ENCODE assay signal across 9 cellular contexts in genomic region chr10:122164028-122164601, GRCh38.
DNase-seq lines count a peak whose midpoint lies in the region; ATAC-seq, FAIRE-seq and TF ChIP-seq lines count a peak whose summit lies in the region.
"Had no signal": no experiment of that assay in that cellular context is flagged by ENCODE, and none has a peak within 500 bp of the region (broad histone marks: within the 10 kb centered on the region; RNA-seq: fewer than 3 reads in every experiment).

No MANE protein-coding gene starts in this region.

- no peak for FAIRE-seq in HTR-8/SVneo (lab: Jason Lieb, UNC)

- H3K4me1 ChIP-seq in SJSA1 (replicated peaks) (peaks cover 8% of the 10 kb centered on the region), psoas muscle (peaks cover 36% of the 10 kb centered on the region), uterus (no peaks in the 10 kb centered on the region)

- WGBS in psoas muscle, 3 donors = 34 to 52% (median 47%) methylated on average over 24 of the region's 24 CpGs

- H3K36me3 ChIP-seq in SJSA1 (no peaks in the 10 kb centered on the region), psoas muscle (ENCODE audit: insufficient read depth in 1 of 2, low read depth in 1 of 2) (peaks cover 0 to 42% of the 10 kb centered on the region in 2 donors), uterus (no peaks in the 10 kb centered on the region)

- intact Hi-C loops in left cardiac atrium (cut with DNase I) (no loop called here), psoas muscle (cut with DNase I) (no loop called here), uterus (cut with DNase I; ENCODE audit: low total_unique reads) (no loop called here)

- no peak for TF ChIP-seq CTCF in psoas muscle (IDR thresholded peaks at IDR 0.05)
- TF ChIP-seq CTCF in uterus (IDR thresholded peaks at IDR 0.05) = no peak

- H3K4me3 ChIP-seq in SJSA1 (peak overlapping the region; percentile 42), psoas muscle (peak overlapping the region; percentile 50), uterus (peak overlapping the region in 1 of 2 donors; percentile 40)

- DNase-seq in G401 (ENCODE audit: low spot score) (peak; percentile 88), SJSA1 (ENCODE audit: low read depth in 1 of 2, low spot score in 2 of 2) (no peak), left cardiac atrium (no peak), psoas muscle (no peak), HTR-8/SVneo (ENCODE audit: insufficient read length, low spot score) (no peak), uterus (no peak)
- DNase-seq in activated CD8-positive, alpha-beta memory T cell treated with anti-CD3 and anti-CD28 coated beads, Interleukin-2, amount 50 U/mL, for 48 hours = no peak
- DNase-seq: activated B cell treated with CpG ODN at 0.5 μM for 24 hours had no signal

- peak; percentile 13 to 32 for ATAC-seq in left cardiac atrium
- ATAC-seq in psoas muscle = peak; percentile 39 to 63 (median 52)
- no peak for ATAC-seq in GM18858 (IDR thresholded peaks at IDR 0.05; ENCODE audit: unreplicated experiment)

- TF ChIP-seq POLR2A in uterus (IDR thresholded peaks at IDR 0.05) = no peak

- in situ Hi-C loops in G401 (cut with HindIII; ENCODE audit: low sequenced_read_pairs) = no loop called here

- H3K9me3 ChIP-seq in SJSA1 (replicated peaks) (no peaks in the 10 kb centered on the region), psoas muscle (no peaks in the 10 kb centered on the region), uterus (no peaks in the 10 kb centered on the region)

- no peak overlapping the region for H3K27ac ChIP-seq in SJSA1
- peak overlapping the region; percentile 51 for H3K27ac ChIP-seq in psoas muscle
- no peak overlapping the region for H3K27ac ChIP-seq in uterus

- H3K27me3 ChIP-seq in SJSA1 (replicated peaks) = no peaks in the 10 kb centered on the region
- no peaks in the 10 kb centered on the region for H3K27me3 ChIP-seq in psoas muscle (ENCODE audit: insufficient read depth in 3 of 3, low read length in 2 of 3)
- no peaks in the 10 kb centered on the region for H3K27me3 ChIP-seq in uterus
